ENCODE assay signal across 22 cellular contexts in the genomic region with DNA sequence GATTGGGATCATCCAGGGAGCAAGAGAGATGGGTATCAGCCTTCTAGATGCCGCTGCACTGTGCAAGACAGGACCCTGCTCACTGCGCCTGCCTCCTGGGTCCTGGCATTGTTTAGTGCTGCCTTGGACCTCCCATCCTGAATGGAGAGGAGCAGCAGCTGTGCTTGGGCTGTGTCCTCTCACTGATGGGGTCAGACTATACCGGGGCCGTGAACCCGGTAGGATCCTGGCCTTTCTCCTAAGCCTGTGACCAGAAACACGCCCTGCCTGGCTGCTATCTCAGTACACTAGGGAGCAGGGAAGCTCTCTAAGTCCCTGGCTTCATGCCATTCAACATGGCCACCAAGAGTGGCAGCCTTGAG.
DNase-seq lines count a peak whose midpoint lies in the region; ATAC-seq, FAIRE-seq and TF ChIP-seq lines count a peak whose summit lies in the region.
"Had no signal": no experiment of that assay in that cellular context is flagged by ENCODE, and none has a peak within 500 bp of the region (broad histone marks: within the 10 kb centered on the region; RNA-seq: fewer than 3 reads in every experiment).

No MANE protein-coding gene starts in this region.

- no peak for FAIRE-seq in kidney (lab: Jason Lieb, UNC)
- FAIRE-seq: GM12878, H54, K562 had no signal

- H3K4me3 ChIP-seq in LNCaP clone FGC (ENCODE audit: low read depth, low read length) (no peak overlapping the region), kidney (ENCODE audit: low read length in 2 of 2) (no peak overlapping the region)
- H3K4me3 ChIP-seq: GM12878, K562, Peyer's patch had no signal

- H3K4me1 ChIP-seq in kidney (ENCODE audit: control insufficient read depth in 1 of 2, insufficient read depth in 1 of 2, low read depth in 1 of 2, low read length in 2 of 2) = peaks cover 7 to 9% of the 10 kb centered on the region in 2 donors
- H3K4me1 ChIP-seq: BE2C, Peyer's patch had no signal

- TF ChIP-seq CTCF in LNCaP clone FGC (IDR thresholded peaks at IDR 0.05; ENCODE audit: control insufficient read depth, extremely low read depth, insufficient read depth) (no peak), kidney (IDR thresholded peaks at IDR 0.05; ENCODE audit: borderline replicate concordance, extremely low read depth, insufficient read depth) (no peak)

- no peak overlapping the region for H3K27ac ChIP-seq in kidney (ENCODE audit: low read depth in 2 of 2, low read length in 2 of 2)
- H3K27ac ChIP-seq: Peyer's patch had no signal

- DNase-seq in T-helper 2 cell treated with Interferon-gamma antibody and Interleukin-4, amounts not matched to agents 5 μg/mL and 100 μg/mL, for 36 hours (ENCODE audit: low spot score) = peak; percentile 1
- DNase-seq in T-helper 2 cell (no peak), LNCaP clone FGC (ENCODE audit: low read depth) (peak; percentile 14), kidney (peak; percentile 74), ACHN (no peak)
- no peak for DNase-seq in activated effector memory CD4-positive, alpha-beta T cell treated with Interleukin-2 at 50 U/mL for 16 hours
- DNase-seq in activated naive CD4-positive, alpha-beta T cell treated with Interleukin-2 at 50 U/mL for 16 hours = no peak
- DNase-seq: 8988T; BE2C; CD4-positive, CD25-positive, alpha-beta regulatory T cell; COR-L47; GF-D8; MV-4-11; NCI-H1694 treated with DMSO at 0.1 percent for 48 hours; NCI-H748 treated with DMSO at 0.1 percent for 48 hours; NK-92 treated with Interleukin-12 subunit alpha and Interleukin-12 subunit beta, amount 100 ng/mL, for 24 hours; Peyer's patch had no signal

- no peaks in the 10 kb centered on the region for H3K4me1 Mint-ChIP-seq in T-helper 2 cell treated with Interferon-gamma antibody and Interleukin-4, amounts not matched to agents 5 μg/mL and 100 μg/mL, for 36 hours (ENCODE audit: low read depth)
- no peaks in the 10 kb centered on the region for H3K4me1 Mint-ChIP-seq in stimulated activated memory B cell treated with anti-CD40 and anti-IgM and Interleukin-4, amounts not matched to agents 10 μg/mL and 1 μg/mL and 100 μg/mL, for 72 hours
- H3K4me1 Mint-ChIP-seq: CD4-positive, CD25-positive, alpha-beta regulatory T cell had no signal

- intact Hi-C loops in kidney (cut with DNase I) = no loop called here

- no peaks in the 10 kb centered on the region for H3K36me3 Mint-ChIP-seq in T-helper 2 cell treated with Interferon-gamma antibody and Interleukin-4, amounts not matched to agents 5 μg/mL and 100 μg/mL, for 36 hours (ENCODE audit: low read depth)
- no peaks in the 10 kb centered on the region for H3K36me3 Mint-ChIP-seq in stimulated activated memory B cell treated with anti-CD40 and anti-IgM and Interleukin-4, amounts not matched to agents 10 μg/mL and 1 μg/mL and 100 μg/mL, for 72 hours
- H3K36me3 Mint-ChIP-seq: CD4-positive, CD25-positive, alpha-beta regulatory T cell had no signal

- H3K36me3 ChIP-seq in kidney (ENCODE audit: control insufficient read depth in 1 of 2, insufficient read depth in 2 of 2, low read length in 2 of 2) = no peaks in the 10 kb centered on the region
- H3K36me3 ChIP-seq: BE2C, Peyer's patch had no signal

- H3K9ac ChIP-seq in kidney (ENCODE audit: low read length in 2 of 2) = no peak overlapping the region

- peaks cover 2% of the 10 kb centered on the region for H3K27me3 Mint-ChIP-seq in T-helper 2 cell treated with Interferon-gamma antibody and Interleukin-4, amounts not matched to agents 5 μg/mL and 100 μg/mL, for 36 hours (ENCODE audit: low read depth)
- H3K27me3 Mint-ChIP-seq in stimulated activated memory B cell treated with anti-CD40 and anti-IgM and Interleukin-4, amounts not matched to agents 10 μg/mL and 1 μg/mL and 100 μg/mL, for 72 hours = no peaks in the 10 kb centered on the region
- H3K27me3 Mint-ChIP-seq: CD4-positive, CD25-positive, alpha-beta regulatory T cell had no signal

- H3K9me3 ChIP-seq in kidney (ENCODE audit: control insufficient read depth in 1 of 2, low read length in 2 of 2) = peaks cover 0 to under 1% of the 10 kb centered on the region in 2 donors
- H3K9me3 ChIP-seq: BE2C, Peyer's patch had no signal

- ATAC-seq in stimulated activated memory B cell treated with anti-CD40 and anti-IgM and Interleukin-4, amounts not matched to agents 10 μg/mL and 1 μg/mL and 100 μg/mL, for 72 hours = peak; percentile 4
- ATAC-seq: GM12878, K562, Right ventricle myocardium inferior had no signal

- H3K27ac Mint-ChIP-seq in T-helper 2 cell treated with Interferon-gamma antibody and Interleukin-4, amounts not matched to agents 5 μg/mL and 100 μg/mL, for 36 hours = no peak overlapping the region
- no peak overlapping the region for H3K27ac Mint-ChIP-seq in stimulated activated memory B cell treated with anti-CD40 and anti-IgM and Interleukin-4, amounts not matched to agents 10 μg/mL and 1 μg/mL and 100 μg/mL, for 72 hours
- H3K27ac Mint-ChIP-seq: CD4-positive, CD25-positive, alpha-beta regulatory T cell had no signal

- no peak overlapping the region for H3K4me3 Mint-ChIP-seq in T-helper 2 cell treated with Interferon-gamma antibody and Interleukin-4, amounts not matched to agents 5 μg/mL and 100 μg/mL, for 36 hours
- no peak overlapping the region for H3K4me3 Mint-ChIP-seq in stimulated activated memory B cell treated with anti-CD40 and anti-IgM and Interleukin-4, amounts not matched to agents 10 μg/mL and 1 μg/mL and 100 μg/mL, for 72 hours
- H3K4me3 Mint-ChIP-seq: CD4-positive, CD25-positive, alpha-beta regulatory T cell had no signal

- no peaks in the 10 kb centered on the region for H3K9me3 Mint-ChIP-seq in T-helper 2 cell treated with Interferon-gamma antibody and Interleukin-4, amounts not matched to agents 5 μg/mL and 100 μg/mL, for 36 hours
- H3K9me3 Mint-ChIP-seq in stimulated activated memory B cell treated with anti-CD40 and anti-IgM and Interleukin-4, amounts not matched to agents 10 μg/mL and 1 μg/mL and 100 μg/mL, for 72 hours = peaks cover 3% of the 10 kb centered on the region

- in situ Hi-C loops in ACHN (cut with HindIII; ENCODE audit: low pct_ligation_motif_present, low pct_unique_long_range_greater_than_20kb, low sequenced_read_pairs) = no loop called here

Comparison
In these comparisons a context has a peak if more than half of its experiments do, and no peak if none do; other contexts are left out.
1. DNase-seq: peak in T-helper 2 cell treated with Interferon-gamma antibody and Interleukin-4, amounts not matched to agents 5 μg/mL and 100 μg/mL, for 36 hours (single experiment), LNCaP clone FGC (single experiment) and kidney (single experiment); none in T-helper 2 cell (0 of 5), activated effector memory CD4-positive, alpha-beta T cell treated with Interleukin-2 at 50 U/mL for 16 hours (single experiment), ACHN (single experiment) and activated naive CD4-positive, alpha-beta T cell treated with Interleukin-2 at 50 U/mL for 16 hours (single experiment).